ENCODE assay signal across 1 cellular context in the genomic region with DNA sequence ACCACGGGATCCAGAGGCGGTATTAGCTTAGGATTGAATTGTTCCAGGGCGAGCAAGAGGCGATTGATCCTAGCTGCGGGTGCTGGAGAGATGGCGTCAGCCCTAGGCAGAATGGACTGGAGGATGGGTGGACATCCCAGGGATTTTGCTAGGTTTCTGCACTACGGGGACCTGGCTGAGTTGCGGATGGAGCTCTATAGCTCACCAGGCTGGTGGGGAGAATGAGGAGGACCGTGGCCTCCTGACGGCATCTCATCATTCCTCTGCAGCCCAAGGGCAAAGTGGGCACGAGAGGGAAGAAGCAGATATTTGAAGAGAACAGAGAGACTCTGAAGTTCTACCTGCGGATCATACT.
TF ChIP-seq lines count a peak whose summit lies in the region.

No MANE protein-coding gene starts in this region.

TF ChIP-seq in HCT116, 20 proteins besides CTCF, POLR2A, EP300 and RAD21:
- no peak for TF ChIP-seq ZBTB33 (IDR thresholded peaks at IDR 0.05; ENCODE audit: extremely low read depth, insufficient replicate concordance, low read length)
- no peak for TF ChIP-seq REST (IDR thresholded peaks at IDR 0.05; ENCODE audit: low read depth)
- no peak for TF ChIP-seq ELF1 (IDR thresholded peaks at IDR 0.05; ENCODE audit: borderline replicate concordance, low read depth)
- TF ChIP-seq TCF7L2 (IDR thresholded peaks at IDR 0.05; ENCODE audit: borderline replicate concordance, extremely low read depth, insufficient read depth, insufficient read length), result no peak
- TF ChIP-seq, protein P1, sequence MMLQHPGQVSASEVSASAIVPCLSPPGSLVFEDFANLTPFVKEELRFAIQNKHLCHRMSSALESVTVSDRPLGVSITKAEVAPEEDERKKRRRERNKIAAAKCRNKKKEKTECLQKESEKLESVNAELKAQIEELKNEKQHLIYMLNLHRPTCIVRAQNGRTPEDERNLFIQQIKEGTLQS (IDR thresholded peaks at IDR 0.05), result no peak
- TF ChIP-seq ZNF274 (IDR thresholded peaks at IDR 0.05; ENCODE audit: low read depth, low read length), result no peak
- TF ChIP-seq POLR2AphosphoS5 (IDR thresholded peaks at IDR 0.05; ENCODE audit: low read depth, low read length), result no peak
- no peak for TF ChIP-seq FOSL1 (IDR thresholded peaks at IDR 0.05; ENCODE audit: low read depth)
- no peak for TF ChIP-seq SRF (IDR thresholded peaks at IDR 0.05; ENCODE audit: low read depth)
- no peak for TF ChIP-seq ZFX (IDR thresholded peaks at IDR 0.05)
- TF ChIP-seq YY1 (IDR thresholded peaks at IDR 0.05; ENCODE audit: extremely low read depth, insufficient replicate concordance, low read depth, low read length), result no peak
- TF ChIP-seq EGR1 (IDR thresholded peaks at IDR 0.05; ENCODE audit: low read depth), result no peak
